Comparison of ENCODE assay signal across 22 cellular contexts in the genomic region with DNA sequence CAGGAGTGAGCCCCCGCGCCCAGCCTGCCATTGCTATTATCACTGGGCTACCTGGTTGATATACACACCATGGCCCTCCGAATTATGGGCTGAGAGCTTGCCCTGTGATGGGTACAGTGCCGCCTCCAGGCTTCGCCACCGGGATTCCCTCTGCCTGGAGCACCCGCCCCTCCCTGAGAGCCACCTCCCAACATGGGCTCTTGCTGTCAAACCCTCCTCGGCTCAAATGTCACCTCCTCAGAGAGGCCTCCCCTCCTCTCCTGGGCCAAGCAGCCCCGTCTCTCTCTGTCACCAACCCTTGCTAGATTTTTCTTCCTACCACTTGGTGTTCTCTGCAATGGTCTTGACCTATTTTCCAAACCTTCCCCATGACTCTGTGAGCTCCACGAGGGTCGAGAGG. TPM values are rescaled to one million over a fixed set of nuclear protein-coding genes. Genes with fewer than 3 reads are reported as not detected.
A peak's percentile ranks its signal among the peaks of the same experiment; 100 is the strongest.
DNase-seq lines count a peak whose midpoint lies in the region; ATAC-seq and TF ChIP-seq lines count a peak whose summit lies in the region.
"Had no signal": no experiment of that assay in that cellular context is flagged by ENCODE, and none has a peak within 500 bp of the region (broad histone marks: within the 10 kb centered on the region; RNA-seq: fewer than 3 reads in every experiment).

No MANE protein-coding gene starts in this region.

- H3K27ac Mint-ChIP-seq in GM23338, result no peak overlapping the region

- intact Hi-C loops in sigmoid colon (cut with DNase I), result no loop called here

- ATAC-seq in GM23338, result peak; percentile 19
- ATAC-seq in HG03571 (IDR thresholded peaks at IDR 0.05; ENCODE audit: unreplicated experiment), result no peak
- no peak for ATAC-seq in HG03159 (IDR thresholded peaks at IDR 0.05; ENCODE audit: unreplicated experiment)
- ATAC-seq: left lobe of liver had no signal

- WGBS in sigmoid colon, 2 donors, result 79 to 85% methylated on average over 11 of the region's 11 CpGs

- H3K36me3 ChIP-seq in GM23338 (ENCODE audit: insufficient read depth) (no peaks in the 10 kb centered on the region), iPS-20b (ENCODE audit: insufficient read depth, low read depth, low read length) (no peaks in the 10 kb centered on the region), sigmoid colon (no peaks in the 10 kb centered on the region)
- H3K36me3 ChIP-seq: upper lobe of left lung had no signal

- H3K4me3 ChIP-seq in GM23338 (peak overlapping the region; percentile 63), iPS-20b (ENCODE audit: low read length) (peak overlapping the region; percentile 49; the same call in 1 of the 2 replicates), sigmoid colon (no peak overlapping the region)
- H3K4me3 ChIP-seq: GM23248, upper lobe of left lung had no signal

- no peaks in the 10 kb centered on the region; the same call in 2 of the 3 replicates for H3K9me3 Mint-ChIP-seq in GM23338

- TF ChIP-seq EP300 in sigmoid colon (IDR thresholded peaks at IDR 0.05), result no peak

- H3K4me3 Mint-ChIP-seq in GM23338, result peak overlapping the region; percentile 56

- H3K4me1 ChIP-seq in GM23338 (ENCODE audit: insufficient read depth) (peaks cover 20% of the 10 kb centered on the region; the same call in 1 of the 2 replicates), iPS-20b (ENCODE audit: insufficient read depth, low read length) (peaks cover 5% of the 10 kb centered on the region; the same call in 1 of the 2 replicates), sigmoid colon (peaks cover 0 to 27% (median 23%) of the 10 kb centered on the region in 4 donors)

- no peaks in the 10 kb centered on the region for H3K36me3 Mint-ChIP-seq in GM23338 (ENCODE audit: low read depth)

- H3K9me3 ChIP-seq in iPS-20b (ENCODE audit: insufficient read depth, low read depth, low read length) (no peaks in the 10 kb centered on the region), sigmoid colon (no peaks in the 10 kb centered on the region)
- H3K9me3 ChIP-seq: upper lobe of left lung had no signal

- H3K4me2 ChIP-seq in GM23338, result peak overlapping the region; percentile 82

- TF ChIP-seq CTCF in GM23338 (conservative IDR thresholded peaks at IDR 0.05; ENCODE audit: low read depth in 2 of 2) (no peak), sigmoid colon (IDR thresholded peaks at IDR 0.05) (no peak)

- H3K9ac ChIP-seq in iPS-20b (ENCODE audit: low read depth, low read length), result no peak overlapping the region
- H3K9ac ChIP-seq: GM23248 had no signal

- H3K79me2 ChIP-seq in GM23338 (replicated peaks; ENCODE audit: insufficient read depth), result no peaks in the 10 kb centered on the region

- H3K27me3 ChIP-seq in GM23338 (ENCODE audit: insufficient read depth), result peaks cover 30% of the 10 kb centered on the region
- H3K27me3 ChIP-seq in iPS-20b (ENCODE audit: insufficient read depth, low read length), result peaks cover 77% of the 10 kb centered on the region
- H3K27me3 ChIP-seq in sigmoid colon, result no peaks in the 10 kb centered on the region
- H3K27me3 ChIP-seq: upper lobe of left lung had no signal

- H3K27me3 Mint-ChIP-seq in GM23338 (ENCODE audit: insufficient read depth, low read depth, poor library complexity), result peaks cover 24% of the 10 kb centered on the region

- peaks cover 31% of the 10 kb centered on the region for H3K4me1 Mint-ChIP-seq in GM23338

- H2AFZ ChIP-seq in GM23338, result peak overlapping the region; percentile 87
- H2AFZ ChIP-seq: GM23248 had no signal

- no peak for TF ChIP-seq POLR2A in sigmoid colon (IDR thresholded peaks at IDR 0.05)

- peaks cover 25% of the 10 kb centered on the region for H3F3A ChIP-seq in GM23338 (replicated peaks; ENCODE audit: low read depth)

- peak; percentile 55 for DNase-seq in GM23338 (ENCODE audit: low spot score)
- peak; percentile 53 for DNase-seq in NCI-H2171 (lab: John Stamatoyannopoulos, UW)
- no peak for DNase-seq in sigmoid colon
- DNase-seq in NCI-H345 treated with DMSO at 0.1 percent for 48 hours (lab: John Stamatoyannopoulos, UW; ENCODE audit: unreplicated experiment), result no peak
- DNase-seq in T1000 (lab: John Stamatoyannopoulos, UW), result no peak
- DNase-seq: activated CD4-positive, alpha-beta T cell treated with anti-CD3 and anti-CD28 coated beads for 48 hours; activated effector memory CD4-positive, alpha-beta T cell treated with Interleukin-2 at 50 U/mL for 16 hours; AML-193; Calu3; dermis blood vessel endothelial cell; erythroblast; foreskin melanocyte; GM23248; NCI-H1417 treated with DMSO at 0.1 percent for 48 hours; RPMI8226; stimulated activated CD4-positive, alpha-beta T cell treated with anti-CD3 and anti-CD28 coated beads, Interleukin-1b, Interleukin-23, amount 100 ng/mL, for 48 hours; upper lobe of left lung had no signal

- H3K9me2 ChIP-seq in GM23338 (ENCODE audit: insufficient read depth), result no peaks in the 10 kb centered on the region

- H4K20me1 ChIP-seq in GM23338 (replicated peaks; ENCODE audit: insufficient read depth), result no peaks in the 10 kb centered on the region

- H3K27ac ChIP-seq in GM23338 (ENCODE audit: low read depth) (no peak overlapping the region), iPS-20b (ENCODE audit: low read length) (no peak overlapping the region), sigmoid colon (peak overlapping the region in 3 of 4 donors; percentile 51 to 69 (median 59))
- H3K27ac ChIP-seq: GM23248 had no signal

TF ChIP-seq in GM23338, 12 proteins besides CTCF, POLR2A, EP300 and RAD21 (continues in another document):
- TF ChIP-seq EZH2phosphoT487 (IDR thresholded peaks at IDR 0.05; ENCODE audit: unreplicated experiment) (no peak), STAT1 (IDR thresholded peaks at IDR 0.05; ENCODE audit: unreplicated experiment) (no peak), EZH2 (IDR thresholded peaks at IDR 0.05; ENCODE audit: low read depth, unreplicated experiment) (no peak), ZNF114 (CRISPR knock-in tag; IDR thresholded peaks at IDR 0.05) (no peak), POLR2AphosphoS5 (IDR thresholded peaks at IDR 0.05; ENCODE audit: low read depth) (no peak), JUNB (IDR thresholded peaks at IDR 0.05; ENCODE audit: unreplicated experiment) (no peak), NANOG (IDR thresholded peaks at IDR 0.05; ENCODE audit: borderline replicate concordance) (no peak), CREB1 (CRISPR knock-in tag; IDR thresholded peaks at IDR 0.05; ENCODE audit: low read depth) (no peak), ETS1 (IDR thresholded peaks at IDR 0.05) (no peak), REST (IDR thresholded peaks at IDR 0.05; ENCODE audit: unreplicated experiment) (no peak)

RNA-seq across cellular contexts. Expression of gene TLE2, which starts 12.2 kb away (rescaled TPM):
- 21.3 and 22.8 TPM in 2 replicates for total RNA-seq in GM23338 (2014; rRNA removed; shearing (Covaris generic))
- polyA plus RNA-seq in GM23338 (2016; fragmentation: Nextera tagmentation; extraction: Ambion mirVana), result 5.2 and 5.6 TPM in 2 replicates
- total RNA-seq in sigmoid colon, result 10 to 100 TPM; 27.8 to 66.5 (median 47.3) TPM
- 10 to 100 TPM; 10.9 to 20.9 (median 14.4) TPM for polyA plus RNA-seq in sigmoid colon
- total RNA-seq: HT1080 had no signal

RNA-seq across cellular contexts. Expression of gene TLE5, which starts 21.0 kb away (rescaled TPM):
- total RNA-seq in GM23338 (2014; rRNA removed; shearing (Covaris generic)), result 151 and 154 TPM in 2 replicates
- polyA plus RNA-seq in GM23338 (2016; fragmentation: Nextera tagmentation; extraction: Ambion mirVana) (130 and 132 TPM in 2 replicates), sigmoid colon (100 to 1,000 TPM; 561 to 714 (median 581) TPM)
- total RNA-seq in sigmoid colon, result 100 to 1,000 TPM; 581 to 711 (median 629) TPM

RNA-seq across cellular contexts. Expression of gene GNA11, which starts 52.9 kb away (rescaled TPM):
- 22.6 and 26.9 TPM in 2 replicates for total RNA-seq in GM23338 (2014; rRNA removed; shearing (Covaris generic))
- 15.8 and 16.2 TPM in 2 replicates for polyA plus RNA-seq in GM23338 (2016; fragmentation: Nextera tagmentation; extraction: Ambion mirVana)
- 10 to 100 TPM; 43.2 to 52.5 (median 45.4) TPM for total RNA-seq in sigmoid colon
- polyA plus RNA-seq in sigmoid colon, result 100 to 1,000 TPM in 2 of 3 donors, 10 to 100 TPM in 1; 90.1 to 151 (median 150) TPM

Comparison
In these comparisons a context has a peak if more than half of its experiments do, and no peak if none do; other contexts are left out.
1. DNase-seq: peak in GM23338 (single experiment) and NCI-H2171 (single experiment); none in sigmoid colon (single experiment), NCI-H345 treated with DMSO at 0.1 percent for 48 hours (single experiment) and T1000 (single experiment).
2. H3K27ac ChIP-seq: peak in sigmoid colon (3 of 4); none in GM23338 (single experiment) and iPS-20b (single experiment).
3. H3K4me3 ChIP-seq: peak in GM23338 (single experiment) and iPS-20b (single experiment); none in sigmoid colon (0 of 4).